8 cellular contexts compared by ENCODE assay signal in genomic region chr17:60600490-60601431, GRCh38. TPM values are rescaled to one million over a fixed set of nuclear protein-coding genes. Genes with fewer than 3 reads are reported as not detected.
DNase-seq lines count a peak whose midpoint lies in the region; ATAC-seq and TF ChIP-seq lines count a peak whose summit lies in the region.

No MANE protein-coding gene starts in this region.

- CTCF ChIA-PET in CD8-positive, alpha-beta T cell (lab: Charles Lee) = interaction anchor here (0.8 to 2.3 kb wide), 4 partner anchors 9 to 82 kb away, joined by 3 to 5 read pairs (median 3); no protein-coding TSS in a partner anchor

- DNase-seq in CD8-positive, alpha-beta T cell = peak in 6 of 7 experiments; percentile 26 to 67 (median 61)
- DNase-seq in activated T-cell treated with anti-CD3 and anti-CD28 coated beads, Interleukin-2, amount 50 U/mL, for 1 hour = peak; percentile 59
- peak; percentile 30 to 39 for DNase-seq in stimulated activated CD8-positive, alpha-beta memory T cell treated with anti-CD3 and anti-CD28 coated beads, Interleukin-7, amount 100 ng/mL, for 4 hours (ENCODE audit: low read depth in 2 of 2)

- no peaks in the 10 kb centered on the region for H4K20me1 ChIP-seq in OCI-LY1 (ENCODE audit: insufficient read depth, low read length)

- H3K9me2 ChIP-seq in OCI-LY1 (ENCODE audit: low read depth, low read length) = no peaks in the 10 kb centered on the region

- H3K27ac ChIP-seq in CD8-positive, alpha-beta T cell (ENCODE audit: low read depth, low read length) = peak overlapping the region; percentile 76
- H3K27ac ChIP-seq in HUES48 (ENCODE audit: low read depth, low read length) = peak overlapping the region; percentile 89
- peak overlapping the region; percentile 75 for H3K27ac ChIP-seq in OCI-LY1 (ENCODE audit: low read depth, low read length, poor library complexity, severe bottlenecking)
- peak overlapping the region; percentile 94 to 99 for H3K27ac ChIP-seq in esophagus (ENCODE audit: low read depth in 2 of 2, low read length in 1 of 2)
- peak overlapping the region; percentile 100 for H3K27ac ChIP-seq in muscle layer of colon (ENCODE audit: low read depth, low read length)

- peak overlapping the region; percentile 94 for H3K4me3 Mint-ChIP-seq in CD8-positive, alpha-beta T cell

- H2AFZ ChIP-seq in OCI-LY1 (ENCODE audit: low read length) = no peak overlapping the region

- ATAC-seq in CD8-positive, alpha-beta T cell = peak; percentile 15
- ATAC-seq in GM21367 (IDR thresholded peaks at IDR 0.05; ENCODE audit: unreplicated experiment) = peak; percentile 3

- H3K27me3 Mint-ChIP-seq in CD8-positive, alpha-beta T cell (ENCODE audit: low read depth) = no peaks in the 10 kb centered on the region

- peaks cover 14% of the 10 kb centered on the region for H3K36me3 Mint-ChIP-seq in CD8-positive, alpha-beta T cell

- no peaks in the 10 kb centered on the region for H3K27me3 ChIP-seq in CD8-positive, alpha-beta T cell (ENCODE audit: insufficient read depth, low read length)
- H3K27me3 ChIP-seq in HUES48 (ENCODE audit: control insufficient read depth, insufficient read depth, low read length) (no peaks in the 10 kb centered on the region), OCI-LY1 (ENCODE audit: insufficient read depth, low read length) (no peaks in the 10 kb centered on the region), esophagus (ENCODE audit: control insufficient read depth in 1 of 2, insufficient read depth in 2 of 2, low read length in 2 of 2) (no peaks in the 10 kb centered on the region), muscle layer of colon (ENCODE audit: control insufficient read depth in 1 of 2, insufficient read depth in 2 of 2, low read length in 2 of 2) (no peaks in the 10 kb centered on the region)

- intact Hi-C loops in CD8-positive, alpha-beta T cell (cut with DNase I, micrococcal nuclease) = loop anchor here (1.0 to 5.0 kb wide), 7 partner anchors 38 to 1493 kb away; partner anchors contain the start of genes BCAS3 (in 2 of the 2), BRIP1 (in 2 of the 2), TRIM37 (in 1 of the 2) and USP32 (in 1 of the 2)

- no peaks in the 10 kb centered on the region for H3K36me3 ChIP-seq in CD8-positive, alpha-beta T cell (ENCODE audit: insufficient read depth, low read length)
- no peaks in the 10 kb centered on the region for H3K36me3 ChIP-seq in HUES48 (ENCODE audit: control insufficient read depth, insufficient read depth, low read length)
- H3K36me3 ChIP-seq in OCI-LY1 (ENCODE audit: insufficient read depth, low read length) = no peaks in the 10 kb centered on the region; the same call in 1 of the 2 replicates
- no peaks in the 10 kb centered on the region for H3K36me3 ChIP-seq in esophagus (ENCODE audit: control insufficient read depth in 2 of 2, insufficient read depth in 2 of 2, low read length in 1 of 2)
- H3K36me3 ChIP-seq in muscle layer of colon (ENCODE audit: insufficient read depth, low read length) = no peaks in the 10 kb centered on the region

- 0% methylated on average over 44 to 69 of the region's 69 CpGs for WGBS in esophagus, 2 donors

- H3K4me1 ChIP-seq in CD8-positive, alpha-beta T cell (ENCODE audit: insufficient read depth, low read length) = peaks cover 11% of the 10 kb centered on the region
- H3K4me1 ChIP-seq in HUES48 (ENCODE audit: control insufficient read depth, insufficient read depth, low read length) (0 out of 2 replicates have a peak, but pooled peaks cover 3% of the 10 kb centered on the region), OCI-LY1 (ENCODE audit: insufficient read depth, low read length, severe bottlenecking) (peaks cover 27% of the 10 kb centered on the region), esophagus (ENCODE audit: control insufficient read depth in 2 of 2, insufficient read depth in 2 of 2, low read length in 1 of 2) (no peaks in the 10 kb centered on the region), muscle layer of colon (ENCODE audit: insufficient read depth, low read length) (peaks cover 19% of the 10 kb centered on the region)

- no peaks in the 10 kb centered on the region for H3K9me3 ChIP-seq in CD8-positive, alpha-beta T cell (ENCODE audit: low read length)
- H3K9me3 ChIP-seq in HUES48 (ENCODE audit: control insufficient read depth, insufficient read depth, low read length) = no peaks in the 10 kb centered on the region
- H3K9me3 ChIP-seq in OCI-LY1 (ENCODE audit: low read length) = no peaks in the 10 kb centered on the region
- no peaks in the 10 kb centered on the region for H3K9me3 ChIP-seq in esophagus (ENCODE audit: control insufficient read depth in 2 of 2, insufficient read depth in 1 of 2, low read depth in 1 of 2, low read length in 1 of 2)
- no peaks in the 10 kb centered on the region for H3K9me3 ChIP-seq in muscle layer of colon (ENCODE audit: low read length)

- H3K9ac ChIP-seq in HUES48 (ENCODE audit: low read depth, low read length) (peak overlapping the region; percentile 92), OCI-LY1 (ENCODE audit: low read length) (peak overlapping the region; percentile 82), muscle layer of colon (ENCODE audit: low read length) (peak overlapping the region; percentile 76)

- H3K79me2 ChIP-seq in OCI-LY1 (ENCODE audit: insufficient read depth, low read length) = peaks cover 49% of the 10 kb centered on the region

- no peaks in the 10 kb centered on the region for H3K9me3 Mint-ChIP-seq in CD8-positive, alpha-beta T cell

- H3K4me2 ChIP-seq in OCI-LY1 (ENCODE audit: low read length) = peak overlapping the region; percentile 76

- H3F3A ChIP-seq in OCI-LY1 (ENCODE audit: insufficient read depth, low read length) = no peaks in the 10 kb centered on the region

- peak overlapping the region; percentile 84 for H3K4me3 ChIP-seq in CD8-positive, alpha-beta T cell (ENCODE audit: low read depth, low read length)
- peak overlapping the region; percentile 98 for H3K4me3 ChIP-seq in HUES48 (ENCODE audit: low read depth, low read length)
- H3K4me3 ChIP-seq in OCI-LY1 (ENCODE audit: low read depth, low read length, poor library complexity, severe bottlenecking) = peak overlapping the region; percentile 76
- H3K4me3 ChIP-seq in esophagus (ENCODE audit: low read depth in 1 of 2, low read length in 2 of 2) = peak overlapping the region; percentile 93 to 99
- peak overlapping the region; percentile 85 to 92 for H3K4me3 ChIP-seq in muscle layer of colon (ENCODE audit: low read depth in 1 of 2, low read length in 2 of 2)

- H3K27ac Mint-ChIP-seq in CD8-positive, alpha-beta T cell = peak overlapping the region; percentile 94

- POLR2A ChIA-PET in CD8-positive, alpha-beta T cell (lab: Charles Lee) = interaction anchor here (1.0 to 1.9 kb wide), 5 partner anchors 10 to 708 kb away, joined by 3 to 11 read pairs (median 4); partner anchors contain the start of genes BCAS3, RPS6KB1 and TUBD1

- TF ChIP-seq CTCF in CD8-positive, alpha-beta T cell (IDR thresholded peaks at IDR 0.05) = peak; percentile 67
- peak; percentile 71 for TF ChIP-seq CTCF in OCI-LY1 (IDR thresholded peaks at IDR 0.05; ENCODE audit: low read length)

- H3K4me1 Mint-ChIP-seq in CD8-positive, alpha-beta T cell (ENCODE audit: low read depth) = peaks cover 43% of the 10 kb centered on the region

RNA-seq across cellular contexts. Expression of gene PPM1D, which starts 0.8 kb away (rescaled TPM):
- 10 to 100 TPM; 21.0 to 21.1 TPM for total RNA-seq in CD8-positive, alpha-beta T cell
- polyA plus RNA-seq in esophagus = 1 to 10 TPM; 3.3 to 5.1 TPM

Comparison
In these comparisons a context has a peak if more than half of its experiments do, and no peak if none do; other contexts are left out.
1. Peak in every context shown above with its lines: DNase-seq, ATAC-seq, H3K4me3 ChIP-seq and H3K27ac ChIP-seq.